In genomic region chr9:137286980-137287383, GRCh38 we compare ENCODE assay signal across 7 cellular contexts. TPM values are rescaled to one million over a fixed set of nuclear protein-coding genes. Genes with fewer than 3 reads are reported as not detected.
A peak's percentile ranks its signal among the peaks of the same experiment; 100 is the strongest.
DNase-seq lines count a peak whose midpoint lies in the region; ATAC-seq and TF ChIP-seq lines count a peak whose summit lies in the region.
"Had no signal": no experiment of that assay in that cellular context is flagged by ENCODE, and none has a peak within 500 bp of the region (broad histone marks: within the 10 kb centered on the region; RNA-seq: fewer than 3 reads in every experiment).

No MANE protein-coding gene starts in this region.

- H3K27ac ChIP-seq in thyroid gland, result no peak overlapping the region
- H3K27ac ChIP-seq: thoracic aorta had no signal

- no peaks in the 10 kb centered on the region for H3K27me3 ChIP-seq in thyroid gland

- peak; percentile 56 for TF ChIP-seq CTCF in GM12875 (IDR thresholded peaks at IDR 0.05; ENCODE audit: borderline replicate concordance, insufficient read depth, low read depth, low read length)
- TF ChIP-seq CTCF in epithelial cell of proximal tubule (conservative IDR thresholded peaks at IDR 0.05; ENCODE audit: low read depth, low read length), result peak; percentile 76
- peak in 5 of 6 experiments; percentile 19 to 48 (median 44) for TF ChIP-seq CTCF in thyroid gland (IDR thresholded peaks at IDR 0.05)

- TF ChIP-seq POLR2A in thyroid gland (IDR thresholded peaks at IDR 0.05), result no peak

- no peaks in the 10 kb centered on the region for H3K9me3 ChIP-seq in thyroid gland
- H3K9me3 ChIP-seq: thoracic aorta had no signal

- H3K36me3 ChIP-seq in thyroid gland, result no peaks in the 10 kb centered on the region
- H3K36me3 ChIP-seq: thoracic aorta had no signal

- intact Hi-C loops in thyroid gland (cut with DNase I), result no loop called here

- no peaks in the 10 kb centered on the region for H3K4me1 ChIP-seq in thyroid gland

- DNase-seq in NCI-H526 treated with DMSO at 0.1 percent for 48 hours (lab: John Stamatoyannopoulos, UW) (peak; percentile 10), epithelial cell of proximal tubule (ENCODE audit: low read depth) (no peak), thyroid gland (peak; percentile 54 to 58), NCI-H2107 treated with DMSO at 0.1 percent for 48 hours (lab: John Stamatoyannopoulos, UW; ENCODE audit: unreplicated experiment) (no peak)

- no peak for ATAC-seq in HG03039 (IDR thresholded peaks at IDR 0.05; ENCODE audit: unreplicated experiment)

- 55 to 66% methylated on average over 14 of the region's 14 CpGs for WGBS in thyroid gland, 2 donors

- H3K4me3 ChIP-seq in GM12875 (ENCODE audit: low read depth, low read length) (no peak overlapping the region), epithelial cell of proximal tubule (ENCODE audit: low read depth, low read length) (no peak overlapping the region), thyroid gland (replicated peaks in 1 of 3) (no peak overlapping the region)
- H3K4me3 ChIP-seq: thoracic aorta had no signal

RNA-seq across cellular contexts. Expression of gene TOR4A, which starts 9.5 kb away (rescaled TPM):
- total RNA-seq in epithelial cell of proximal tubule, result 48.5 and 56.1 TPM in 2 replicates
- 10 to 100 TPM; 10.8 to 14.7 (median 12.0) TPM for total RNA-seq in thyroid gland

RNA-seq across cellular contexts. Expression of gene NRARP, which starts 15.1 kb away (rescaled TPM):
- total RNA-seq in epithelial cell of proximal tubule (2.2 and 4.9 TPM in 2 replicates), thyroid gland (10 to 100 TPM in 1 of 4 donors, 1 to 10 TPM in 3; 1.8 to 10.2 (median 6.8) TPM)

RNA-seq across cellular contexts. Expression of gene NELFB, which starts 31.9 kb away (rescaled TPM):
- 47.7 and 71.0 TPM in 2 replicates for total RNA-seq in epithelial cell of proximal tubule
- 10 to 100 TPM; 29.8 to 39.1 (median 32.4) TPM for total RNA-seq in thyroid gland

RNA-seq across cellular contexts. Expression of gene STPG3, which starts 35.9 kb away (rescaled TPM):
- total RNA-seq in epithelial cell of proximal tubule, result not detected in 2 replicates
- total RNA-seq in thyroid gland, result not detected
- total RNA-seq: thoracic aorta had no signal

RNA-seq across cellular contexts. Expression of gene TUBB4B, which starts 45.9 kb away (rescaled TPM):
- 725 and 1,240 TPM in 2 replicates for total RNA-seq in epithelial cell of proximal tubule
- 100 to 1,000 TPM; 181 to 757 (median 487) TPM for total RNA-seq in thyroid gland

Comparison
In these comparisons a context has a peak if more than half of its experiments do, and no peak if none do; other contexts are left out.
1. DNase-seq: peak in NCI-H526 treated with DMSO at 0.1 percent for 48 hours (single experiment) and thyroid gland (2 of 2); none in epithelial cell of proximal tubule (single experiment) and NCI-H2107 treated with DMSO at 0.1 percent for 48 hours (single experiment).
2. Peak in every context shown above with its lines, with median percentiles within 50 percentile points of each other: CTCF ChIP-seq.